In the genomic region with DNA sequence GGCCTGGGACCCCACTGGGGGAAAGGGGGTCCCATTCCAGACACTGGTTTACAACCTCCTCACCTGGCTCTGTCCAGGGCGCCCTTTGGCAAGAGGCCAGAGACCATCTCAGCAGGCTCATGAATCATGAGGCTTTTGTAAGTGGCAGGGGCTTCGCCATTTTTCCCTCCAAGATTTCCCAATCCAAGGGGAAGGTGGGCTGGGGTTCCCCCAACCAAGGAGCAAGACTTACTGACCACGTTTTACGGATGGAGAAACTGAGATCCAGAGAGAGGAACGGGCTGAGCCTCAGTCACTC, we compare ENCODE assay signal across 21 cellular contexts.
"Had no signal": no experiment of that assay in that cellular context is flagged by ENCODE, and none has a peak within 500 bp of the region (broad histone marks: within the 10 kb centered on the region; RNA-seq: fewer than 3 reads in every experiment).

No MANE protein-coding gene starts in this region.

- H3K4me3 ChIP-seq: esophagus muscularis mucosa, gastrocnemius medialis, heart right ventricle, left ventricle myocardium inferior, lower lobe of right lung, sigmoid colon, skin epidermis, suprapubic skin, thyroid gland, upper lobe of left lung, uterus had no signal

- ATAC-seq: effector memory CD8-positive, alpha-beta T cell; gastrocnemius medialis; heart right ventricle; lower lobe of right lung had no signal

- H3K36me3 Mint-ChIP-seq: naive B cell had no signal

- H3K27ac ChIP-seq: epithelial cell of prostate, esophagus muscularis mucosa, gastrocnemius medialis, heart right ventricle, left ventricle myocardium inferior, lower lobe of right lung, sigmoid colon, skin epidermis, suprapubic skin, thyroid gland, upper lobe of left lung, uterus had no signal

- H3K4me1 Mint-ChIP-seq: naive B cell had no signal

- H3K4me3 Mint-ChIP-seq: dendritic cell treated with granulocyte-macrophage colony-stimulating factor and Interleukin-4, amounts not matched to agents 40 ng/mL and 50 ng/mL, for 4 days; effector memory CD8-positive, alpha-beta T cell; naive B cell; nephron had no signal

- H3K9me3 Mint-ChIP-seq: dendritic cell treated with granulocyte-macrophage colony-stimulating factor and Interleukin-4, amounts not matched to agents 40 ng/mL and 50 ng/mL, for 4 days; effector memory CD8-positive, alpha-beta T cell; naive B cell had no signal

- DNase-seq: effector memory CD8-positive, alpha-beta T cell; gastrocnemius medialis; heart right ventricle; left ventricle myocardium inferior; lower lobe of right lung; mesenchymal stem cell; midbrain; naive B cell; posterior cingulate gyrus; sigmoid colon; stimulated activated CD4-positive, alpha-beta T cell treated with anti-CD3 and anti-CD28 coated beads, Interleukin-2, amount 100 ng/mL, for 24 hours; stimulated activated naive CD4-positive, alpha-beta T cell; thyroid gland; uterus had no signal

- H3K27ac Mint-ChIP-seq: dendritic cell treated with granulocyte-macrophage colony-stimulating factor and Interleukin-4, amounts not matched to agents 40 ng/mL and 50 ng/mL, for 4 days; effector memory CD8-positive, alpha-beta T cell; naive B cell had no signal
